In genomic region chr11:67429038-67429668, GRCh38 we compare ENCODE assay signal across 9 cellular contexts. TPM values are rescaled to one million over a fixed set of nuclear protein-coding genes. Genes with fewer than 3 reads are reported as not detected.
DNase-seq lines count a peak whose midpoint lies in the region; ATAC-seq, FAIRE-seq and TF ChIP-seq lines count a peak whose summit lies in the region.
"Had no signal": no experiment of that assay in that cellular context is flagged by ENCODE, and none has a peak within 500 bp of the region (broad histone marks: within the 10 kb centered on the region; RNA-seq: fewer than 3 reads in every experiment).

No MANE protein-coding gene starts in this region.

- no peak for TF ChIP-seq CTCF in left ventricle myocardium inferior (IDR thresholded peaks at IDR 0.05; ENCODE audit: borderline replicate concordance)
- TF ChIP-seq CTCF in bronchial epithelial cell (IDR thresholded peaks at IDR 0.05; ENCODE audit: insufficient read depth, low read length, severe bottlenecking): no peak
- TF ChIP-seq CTCF in vagina (IDR thresholded peaks at IDR 0.05): no peak

- H3K4me1 ChIP-seq in left ventricle myocardium inferior (peaks cover 31% of the 10 kb centered on the region), mononuclear cell (ENCODE audit: insufficient read depth, low read length) (peaks cover 40% of the 10 kb centered on the region), vagina (peaks cover 29% of the 10 kb centered on the region)

- intact Hi-C loops in left ventricle myocardium inferior (cut with micrococcal nuclease): no loop called here
- intact Hi-C loops in left cardiac atrium (cut with DNase I): loop anchor here in 1 of 2 donors (5.0 kb wide), 1 partner anchor 33 kb away; no protein-coding TSS in a partner anchor
- intact Hi-C loops in vagina (cut with DNase I): no loop called here

- TF ChIP-seq POLR2A in vagina (IDR thresholded peaks at IDR 0.05): no peak

- H3K27ac ChIP-seq in left ventricle myocardium inferior (replicated peaks) (peak overlapping the region; percentile 89), vagina (peak overlapping the region; percentile 92)

- FAIRE-seq in bronchial epithelial cell (lab: Jason Lieb, UNC): no peak

- ATAC-seq in left cardiac atrium: no peak
- ATAC-seq in HG03280 (IDR thresholded peaks at IDR 0.05; ENCODE audit: unreplicated experiment): no peak

- H3K27me3 ChIP-seq in left ventricle myocardium inferior (ENCODE audit: low read depth): no peaks in the 10 kb centered on the region
- H3K27me3 ChIP-seq in bronchial epithelial cell (ENCODE audit: control insufficient read depth, insufficient read depth, low read length): no peaks in the 10 kb centered on the region
- H3K27me3 ChIP-seq in mononuclear cell (ENCODE audit: insufficient read depth, low read length): no peaks in the 10 kb centered on the region
- H3K27me3 ChIP-seq in vagina: no peaks in the 10 kb centered on the region

- H3K9me3 ChIP-seq in left ventricle myocardium inferior (replicated peaks): no peaks in the 10 kb centered on the region
- H3K9me3 ChIP-seq in mononuclear cell (ENCODE audit: low read depth, low read length): no peaks in the 10 kb centered on the region
- no peaks in the 10 kb centered on the region for H3K9me3 ChIP-seq in vagina

- H3K4me3 ChIP-seq in left ventricle myocardium inferior: peak overlapping the region; percentile 81
- H3K4me3 ChIP-seq in bronchial epithelial cell (ENCODE audit: low read depth, low read length): peak overlapping the region; percentile 76
- peak overlapping the region; percentile 97 for H3K4me3 ChIP-seq in mononuclear cell (ENCODE audit: low read length)
- H3K4me3 ChIP-seq in vagina: peak overlapping the region; percentile 93 to 99

- DNase-seq in left ventricle myocardium inferior (no peak), left cardiac atrium (no peak), bronchial epithelial cell (ENCODE audit: low read depth) (peak; percentile 35), vagina (ENCODE audit: extremely low spot score in 2 of 2) (no peak), OCI-M2 (lab: John Stamatoyannopoulos, UW; ENCODE audit: unreplicated experiment) (no peak), hypothalamus (lab: John Stamatoyannopoulos, UW) (no peak)

- H3K36me3 ChIP-seq in left ventricle myocardium inferior (peaks cover 43% of the 10 kb centered on the region), bronchial epithelial cell (ENCODE audit: control insufficient read depth, insufficient read depth, low read length) (peaks cover 27% of the 10 kb centered on the region), vagina (peaks cover 0 to 22% of the 10 kb centered on the region in 2 donors)

RNA-seq across cellular contexts. Expression of gene RPS6KB2, which starts 0.9 kb away (rescaled TPM):
- total RNA-seq in left ventricle myocardium inferior (21.3 TPM), left cardiac atrium (10 to 100 TPM; 25.5 to 31.0 TPM), bronchial epithelial cell (62.9 and 98.6 TPM in 2 replicates), mononuclear cell (52.1 TPM), vagina (50.6 TPM)

RNA-seq across cellular contexts. Expression of gene PTPRCAP, which starts 8.3 kb away (rescaled TPM):
- total RNA-seq in left ventricle myocardium inferior (0.60 TPM), left cardiac atrium (1 to 10 TPM; 1.8 to 4.7 TPM), bronchial epithelial cell (0.26 and 0.51 TPM in 2 replicates), mononuclear cell (137 TPM), vagina (18.2 TPM)

RNA-seq across cellular contexts. Expression of gene CARNS1, which starts 13.7 kb away (rescaled TPM):
- total RNA-seq in left ventricle myocardium inferior (14.5 TPM), left cardiac atrium (10 to 100 TPM in 1 of 2 donors, 1 to 10 TPM in 1; 6.6 to 11.9 TPM), bronchial epithelial cell (under 0.01 TPM in 1 of 2 replicates, not detected in the other), mononuclear cell (3.3 TPM), vagina (1.7 TPM)

RNA-seq across cellular contexts. Expression of gene CORO1B, which starts 14.1 kb away (rescaled TPM):
- total RNA-seq in left ventricle myocardium inferior (25.5 TPM), left cardiac atrium (10 to 100 TPM; 35.4 to 40.7 TPM), bronchial epithelial cell (105 and 133 TPM in 2 replicates), mononuclear cell (28.1 TPM), vagina (70.7 TPM)

RNA-seq across cellular contexts. Expression of gene GPR152, which starts 23.4 kb away (rescaled TPM):
- not detected for total RNA-seq in left ventricle myocardium inferior
- total RNA-seq in left cardiac atrium: not detected
- total RNA-seq in bronchial epithelial cell: not detected in 2 replicates
- not detected for total RNA-seq in mononuclear cell
- total RNA-seq in vagina: not detected
- total RNA-seq: myocyte had no signal
